1 cellular context compared by ENCODE assay signal in the genomic region with DNA sequence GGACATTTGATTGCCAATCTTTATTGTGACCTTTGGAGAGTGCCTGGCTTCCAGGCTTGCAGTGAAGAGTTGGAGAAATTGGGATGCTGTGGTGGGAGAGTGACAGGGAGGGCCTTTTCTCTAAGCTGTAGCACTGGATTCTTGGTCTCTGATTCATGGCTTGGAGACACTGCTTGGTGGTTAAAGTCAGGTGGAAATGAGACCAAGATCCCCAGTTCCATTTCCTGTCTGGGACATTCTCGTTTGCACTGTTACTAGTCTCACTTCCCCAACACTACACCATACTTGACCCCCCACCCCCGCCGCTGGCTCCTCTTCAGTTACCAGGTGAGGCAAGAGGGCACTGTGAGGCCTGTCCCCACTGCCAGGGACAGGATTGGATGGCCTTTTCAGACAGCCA.
TF ChIP-seq lines count a peak whose summit lies in the region.

No MANE protein-coding gene starts in this region.

TF ChIP-seq in GM12878, 131 proteins besides CTCF, POLR2A, EP300 and RAD21 (continues in another document):
- no peak for TF ChIP-seq ZNF274 (IDR thresholded peaks at IDR 0.05; ENCODE audit: insufficient read depth, insufficient read length)
- no peak for TF ChIP-seq NR2C2 (IDR thresholded peaks at IDR 0.05; ENCODE audit: borderline replicate concordance, control insufficient read depth, insufficient read length, low read depth)
- peak; percentile 54 to 80; a peak in 3 of 4 replicates for TF ChIP-seq IKZF2 (IDR thresholded peaks at IDR 0.05)
- no peak for TF ChIP-seq MYC (IDR thresholded peaks at IDR 0.05; ENCODE audit: insufficient read depth, insufficient read length, insufficient replicate concordance, low read length, severe bottlenecking)
- no peak for TF ChIP-seq SREBF2 (IDR thresholded peaks at IDR 0.05; ENCODE audit: low read length)
- TF ChIP-seq MTA3 (IDR thresholded peaks at IDR 0.05; ENCODE audit: borderline replicate concordance, low read length): no peak
- no peak for TF ChIP-seq SMARCA5 (IDR thresholded peaks at IDR 0.05)
- TF ChIP-seq GATAD2B (conservative IDR thresholded peaks at IDR 0.05; ENCODE audit: low read depth): no peak
- no peak for TF ChIP-seq MEF2A (IDR thresholded peaks at IDR 0.05; ENCODE audit: insufficient read depth, low read depth, low read length)
- TF ChIP-seq, protein P1, sequence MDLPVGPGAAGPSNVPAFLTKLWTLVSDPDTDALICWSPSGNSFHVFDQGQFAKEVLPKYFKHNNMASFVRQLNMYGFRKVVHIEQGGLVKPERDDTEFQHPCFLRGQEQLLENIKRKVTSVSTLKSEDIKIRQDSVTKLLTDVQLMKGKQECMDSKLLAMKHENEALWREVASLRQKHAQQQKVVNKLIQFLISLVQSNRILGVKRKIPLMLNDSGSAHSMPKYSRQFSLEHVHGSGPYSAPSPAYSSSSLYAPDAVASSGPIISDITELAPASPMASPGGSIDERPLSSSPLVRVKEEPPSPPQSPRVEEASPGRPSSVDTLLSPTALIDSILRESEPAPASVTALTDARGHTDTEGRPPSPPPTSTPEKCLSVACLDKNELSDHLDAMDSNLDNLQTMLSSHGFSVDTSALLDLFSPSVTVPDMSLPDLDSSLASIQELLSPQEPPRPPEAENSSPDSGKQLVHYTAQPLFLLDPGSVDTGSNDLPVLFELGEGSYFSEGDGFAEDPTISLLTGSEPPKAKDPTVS (IDR thresholded peaks at IDR 0.05; ENCODE audit: low read depth, low read length): no peak
- TF ChIP-seq, protein P2, sequence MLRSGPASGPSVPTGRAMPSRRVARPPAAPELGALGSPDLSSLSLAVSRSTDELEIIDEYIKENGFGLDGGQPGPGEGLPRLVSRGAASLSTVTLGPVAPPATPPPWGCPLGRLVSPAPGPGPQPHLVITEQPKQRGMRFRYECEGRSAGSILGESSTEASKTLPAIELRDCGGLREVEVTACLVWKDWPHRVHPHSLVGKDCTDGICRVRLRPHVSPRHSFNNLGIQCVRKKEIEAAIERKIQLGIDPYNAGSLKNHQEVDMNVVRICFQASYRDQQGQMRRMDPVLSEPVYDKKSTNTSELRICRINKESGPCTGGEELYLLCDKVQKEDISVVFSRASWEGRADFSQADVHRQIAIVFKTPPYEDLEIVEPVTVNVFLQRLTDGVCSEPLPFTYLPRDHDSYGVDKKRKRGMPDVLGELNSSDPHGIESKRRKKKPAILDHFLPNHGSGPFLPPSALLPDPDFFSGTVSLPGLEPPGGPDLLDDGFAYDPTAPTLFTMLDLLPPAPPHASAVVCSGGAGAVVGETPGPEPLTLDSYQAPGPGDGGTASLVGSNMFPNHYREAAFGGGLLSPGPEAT (IDR thresholded peaks at IDR 0.05; ENCODE audit: low read depth): peak; percentile 44; the same call in 1 of the 2 replicates
- no peak for TF ChIP-seq RCOR1 (conservative IDR thresholded peaks at IDR 0.05; ENCODE audit: low read depth, low read length)
- TF ChIP-seq ETV6 (conservative IDR thresholded peaks at IDR 0.05 in 1 of 2, IDR thresholded peaks at IDR 0.05 in 1 of 2; ENCODE audit: borderline replicate concordance in 1 of 2, low read depth in 1 of 2): peak in 1 of 2 experiments; percentile 98; a peak in 2 of 4 replicates
- TF ChIP-seq, protein P3, sequence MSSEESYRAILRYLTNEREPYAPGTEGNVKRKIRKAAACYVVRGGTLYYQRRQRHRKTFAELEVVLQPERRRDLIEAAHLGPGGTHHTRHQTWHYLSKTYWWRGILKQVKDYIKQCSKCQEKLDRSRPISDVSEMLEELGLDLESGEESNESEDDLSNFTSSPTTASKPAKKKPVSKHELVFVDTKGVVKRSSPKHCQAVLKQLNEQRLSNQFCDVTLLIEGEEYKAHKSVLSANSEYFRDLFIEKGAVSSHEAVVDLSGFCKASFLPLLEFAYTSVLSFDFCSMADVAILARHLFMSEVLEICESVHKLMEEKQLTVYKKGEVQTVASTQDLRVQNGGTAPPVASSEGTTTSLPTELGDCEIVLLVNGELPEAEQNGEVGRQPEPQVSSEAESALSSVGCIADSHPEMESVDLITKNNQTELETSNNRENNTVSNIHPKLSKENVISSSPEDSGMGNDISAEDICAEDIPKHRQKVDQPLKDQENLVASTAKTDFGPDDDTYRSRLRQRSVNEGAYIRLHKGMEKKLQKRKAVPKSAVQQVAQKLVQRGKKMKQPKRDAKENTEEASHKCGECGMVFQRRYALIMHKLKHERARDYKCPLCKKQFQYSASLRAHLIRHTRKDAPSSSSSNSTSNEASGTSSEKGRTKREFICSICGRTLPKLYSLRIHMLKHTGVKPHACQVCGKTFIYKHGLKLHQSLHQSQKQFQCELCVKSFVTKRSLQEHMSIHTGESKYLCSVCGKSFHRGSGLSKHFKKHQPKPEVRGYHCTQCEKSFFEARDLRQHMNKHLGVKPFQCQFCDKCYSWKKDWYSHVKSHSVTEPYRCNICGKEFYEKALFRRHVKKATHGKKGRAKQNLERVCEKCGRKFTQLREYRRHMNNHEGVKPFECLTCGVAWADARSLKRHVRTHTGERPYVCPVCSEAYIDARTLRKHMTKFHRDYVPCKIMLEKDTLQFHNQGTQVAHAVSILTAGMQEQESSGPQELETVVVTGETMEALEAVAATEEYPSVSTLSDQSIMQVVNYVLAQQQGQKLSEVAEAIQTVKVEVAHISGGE (CRISPR knock-in tag; IDR thresholded peaks at IDR 0.05): no peak
- TF ChIP-seq ZNF24 (IDR thresholded peaks at IDR 0.05): no peak
- no peak for TF ChIP-seq TBL1XR1 (IDR thresholded peaks at IDR 0.05; ENCODE audit: low read depth, low read length)
- no peak for TF ChIP-seq SMAD5 (IDR thresholded peaks at IDR 0.05; ENCODE audit: low read depth)
- TF ChIP-seq, protein P4, sequence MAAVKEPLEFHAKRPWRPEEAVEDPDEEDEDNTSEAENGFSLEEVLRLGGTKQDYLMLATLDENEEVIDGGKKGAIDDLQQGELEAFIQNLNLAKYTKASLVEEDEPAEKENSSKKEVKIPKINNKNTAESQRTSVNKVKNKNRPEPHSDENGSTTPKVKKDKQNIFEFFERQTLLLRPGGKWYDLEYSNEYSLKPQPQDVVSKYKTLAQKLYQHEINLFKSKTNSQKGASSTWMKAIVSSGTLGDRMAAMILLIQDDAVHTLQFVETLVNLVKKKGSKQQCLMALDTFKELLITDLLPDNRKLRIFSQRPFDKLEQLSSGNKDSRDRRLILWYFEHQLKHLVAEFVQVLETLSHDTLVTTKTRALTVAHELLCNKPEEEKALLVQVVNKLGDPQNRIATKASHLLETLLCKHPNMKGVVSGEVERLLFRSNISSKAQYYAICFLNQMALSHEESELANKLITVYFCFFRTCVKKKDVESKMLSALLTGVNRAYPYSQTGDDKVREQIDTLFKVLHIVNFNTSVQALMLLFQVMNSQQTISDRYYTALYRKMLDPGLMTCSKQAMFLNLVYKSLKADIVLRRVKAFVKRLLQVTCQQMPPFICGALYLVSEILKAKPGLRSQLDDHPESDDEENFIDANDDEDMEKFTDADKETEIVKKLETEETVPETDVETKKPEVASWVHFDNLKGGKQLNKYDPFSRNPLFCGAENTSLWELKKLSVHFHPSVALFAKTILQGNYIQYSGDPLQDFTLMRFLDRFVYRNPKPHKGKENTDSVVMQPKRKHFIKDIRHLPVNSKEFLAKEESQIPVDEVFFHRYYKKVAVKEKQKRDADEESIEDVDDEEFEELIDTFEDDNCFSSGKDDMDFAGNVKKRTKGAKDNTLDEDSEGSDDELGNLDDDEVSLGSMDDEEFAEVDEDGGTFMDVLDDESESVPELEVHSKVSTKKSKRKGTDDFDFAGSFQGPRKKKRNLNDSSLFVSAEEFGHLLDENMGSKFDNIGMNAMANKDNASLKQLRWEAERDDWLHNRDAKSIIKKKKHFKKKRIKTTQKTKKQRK (IDR thresholded peaks at IDR 0.05; ENCODE audit: low read depth, low read length): no peak
- TF ChIP-seq, protein P5, sequence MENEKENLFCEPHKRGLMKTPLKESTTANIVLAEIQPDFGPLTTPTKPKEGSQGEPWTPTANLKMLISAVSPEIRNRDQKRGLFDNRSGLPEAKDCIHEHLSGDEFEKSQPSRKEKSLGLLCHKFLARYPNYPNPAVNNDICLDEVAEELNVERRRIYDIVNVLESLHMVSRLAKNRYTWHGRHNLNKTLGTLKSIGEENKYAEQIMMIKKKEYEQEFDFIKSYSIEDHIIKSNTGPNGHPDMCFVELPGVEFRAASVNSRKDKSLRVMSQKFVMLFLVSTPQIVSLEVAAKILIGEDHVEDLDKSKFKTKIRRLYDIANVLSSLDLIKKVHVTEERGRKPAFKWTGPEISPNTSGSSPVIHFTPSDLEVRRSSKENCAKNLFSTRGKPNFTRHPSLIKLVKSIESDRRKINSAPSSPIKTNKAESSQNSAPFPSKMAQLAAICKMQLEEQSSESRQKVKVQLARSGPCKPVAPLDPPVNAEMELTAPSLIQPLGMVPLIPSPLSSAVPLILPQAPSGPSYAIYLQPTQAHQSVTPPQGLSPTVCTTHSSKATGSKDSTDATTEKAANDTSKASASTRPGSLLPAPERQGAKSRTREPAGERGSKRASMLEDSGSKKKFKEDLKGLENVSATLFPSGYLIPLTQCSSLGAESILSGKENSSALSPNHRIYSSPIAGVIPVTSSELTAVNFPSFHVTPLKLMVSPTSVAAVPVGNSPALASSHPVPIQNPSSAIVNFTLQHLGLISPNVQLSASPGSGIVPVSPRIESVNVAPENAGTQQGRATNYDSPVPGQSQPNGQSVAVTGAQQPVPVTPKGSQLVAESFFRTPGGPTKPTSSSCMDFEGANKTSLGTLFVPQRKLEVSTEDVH (IDR thresholded peaks at IDR 0.05; ENCODE audit: low read depth, partially characterized antibody): no peak
- no peak for TF ChIP-seq RB1 (IDR thresholded peaks at IDR 0.05; ENCODE audit: borderline replicate concordance)
- no peak for TF ChIP-seq POLR2AphosphoS2 (IDR thresholded peaks at IDR 0.05; ENCODE audit: low read depth, low read length)
- no peak for TF ChIP-seq FOXK2 (IDR thresholded peaks at IDR 0.05)
- no peak for TF ChIP-seq TCF3 (IDR thresholded peaks at IDR 0.05; ENCODE audit: borderline replicate concordance, insufficient read depth, low read depth, low read length)
- TF ChIP-seq, protein P6, sequence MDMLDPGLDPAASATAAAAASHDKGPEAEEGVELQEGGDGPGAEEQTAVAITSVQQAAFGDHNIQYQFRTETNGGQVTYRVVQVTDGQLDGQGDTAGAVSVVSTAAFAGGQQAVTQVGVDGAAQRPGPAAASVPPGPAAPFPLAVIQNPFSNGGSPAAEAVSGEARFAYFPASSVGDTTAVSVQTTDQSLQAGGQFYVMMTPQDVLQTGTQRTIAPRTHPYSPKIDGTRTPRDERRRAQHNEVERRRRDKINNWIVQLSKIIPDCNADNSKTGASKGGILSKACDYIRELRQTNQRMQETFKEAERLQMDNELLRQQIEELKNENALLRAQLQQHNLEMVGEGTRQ (IDR thresholded peaks at IDR 0.05; ENCODE audit: borderline replicate concordance, low read depth, low read length): no peak
- TF ChIP-seq, protein P7, sequence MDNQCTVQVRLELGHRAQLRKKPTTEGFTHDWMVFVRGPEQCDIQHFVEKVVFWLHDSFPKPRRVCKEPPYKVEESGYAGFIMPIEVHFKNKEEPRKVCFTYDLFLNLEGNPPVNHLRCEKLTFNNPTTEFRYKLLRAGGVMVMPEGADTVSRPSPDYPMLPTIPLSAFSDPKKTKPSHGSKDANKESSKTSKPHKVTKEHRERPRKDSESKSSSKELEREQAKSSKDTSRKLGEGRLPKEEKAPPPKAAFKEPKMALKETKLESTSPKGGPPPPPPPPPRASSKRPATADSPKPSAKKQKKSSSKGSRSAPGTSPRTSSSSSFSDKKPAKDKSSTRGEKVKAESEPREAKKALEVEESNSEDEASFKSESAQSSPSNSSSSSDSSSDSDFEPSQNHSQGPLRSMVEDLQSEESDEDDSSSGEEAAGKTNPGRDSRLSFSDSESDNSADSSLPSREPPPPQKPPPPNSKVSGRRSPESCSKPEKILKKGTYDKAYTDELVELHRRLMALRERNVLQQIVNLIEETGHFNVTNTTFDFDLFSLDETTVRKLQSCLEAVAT (IDR thresholded peaks at IDR 0.05): no peak; the same call in 1 of the 2 replicates
- TF ChIP-seq RAD51 (IDR thresholded peaks at IDR 0.05): no peak
- TF ChIP-seq ZNF622 (IDR thresholded peaks at IDR 0.05): no peak
- 0 out of 2 replicates have a peak, but pooled peaks have one; percentile 43 for TF ChIP-seq NFIC (IDR thresholded peaks at IDR 0.05; ENCODE audit: low read depth, low read length)
- TF ChIP-seq NBN (IDR thresholded peaks at IDR 0.05): peak; percentile 62; the same call in 1 of the 2 replicates
- TF ChIP-seq TARDBP (IDR thresholded peaks at IDR 0.05; ENCODE audit: borderline replicate concordance): no peak
- TF ChIP-seq, protein P8, sequence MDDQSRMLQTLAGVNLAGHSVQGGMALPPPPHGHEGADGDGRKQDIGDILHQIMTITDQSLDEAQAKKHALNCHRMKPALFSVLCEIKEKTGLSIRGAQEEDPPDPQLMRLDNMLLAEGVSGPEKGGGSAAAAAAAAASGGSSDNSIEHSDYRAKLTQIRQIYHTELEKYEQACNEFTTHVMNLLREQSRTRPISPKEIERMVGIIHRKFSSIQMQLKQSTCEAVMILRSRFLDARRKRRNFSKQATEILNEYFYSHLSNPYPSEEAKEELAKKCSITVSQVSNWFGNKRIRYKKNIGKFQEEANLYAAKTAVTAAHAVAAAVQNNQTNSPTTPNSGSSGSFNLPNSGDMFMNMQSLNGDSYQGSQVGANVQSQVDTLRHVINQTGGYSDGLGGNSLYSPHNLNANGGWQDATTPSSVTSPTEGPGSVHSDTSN (IDR thresholded peaks at IDR 0.05; ENCODE audit: insufficient replicate concordance, low read depth, low read length): no peak
- TF ChIP-seq, protein P9, sequence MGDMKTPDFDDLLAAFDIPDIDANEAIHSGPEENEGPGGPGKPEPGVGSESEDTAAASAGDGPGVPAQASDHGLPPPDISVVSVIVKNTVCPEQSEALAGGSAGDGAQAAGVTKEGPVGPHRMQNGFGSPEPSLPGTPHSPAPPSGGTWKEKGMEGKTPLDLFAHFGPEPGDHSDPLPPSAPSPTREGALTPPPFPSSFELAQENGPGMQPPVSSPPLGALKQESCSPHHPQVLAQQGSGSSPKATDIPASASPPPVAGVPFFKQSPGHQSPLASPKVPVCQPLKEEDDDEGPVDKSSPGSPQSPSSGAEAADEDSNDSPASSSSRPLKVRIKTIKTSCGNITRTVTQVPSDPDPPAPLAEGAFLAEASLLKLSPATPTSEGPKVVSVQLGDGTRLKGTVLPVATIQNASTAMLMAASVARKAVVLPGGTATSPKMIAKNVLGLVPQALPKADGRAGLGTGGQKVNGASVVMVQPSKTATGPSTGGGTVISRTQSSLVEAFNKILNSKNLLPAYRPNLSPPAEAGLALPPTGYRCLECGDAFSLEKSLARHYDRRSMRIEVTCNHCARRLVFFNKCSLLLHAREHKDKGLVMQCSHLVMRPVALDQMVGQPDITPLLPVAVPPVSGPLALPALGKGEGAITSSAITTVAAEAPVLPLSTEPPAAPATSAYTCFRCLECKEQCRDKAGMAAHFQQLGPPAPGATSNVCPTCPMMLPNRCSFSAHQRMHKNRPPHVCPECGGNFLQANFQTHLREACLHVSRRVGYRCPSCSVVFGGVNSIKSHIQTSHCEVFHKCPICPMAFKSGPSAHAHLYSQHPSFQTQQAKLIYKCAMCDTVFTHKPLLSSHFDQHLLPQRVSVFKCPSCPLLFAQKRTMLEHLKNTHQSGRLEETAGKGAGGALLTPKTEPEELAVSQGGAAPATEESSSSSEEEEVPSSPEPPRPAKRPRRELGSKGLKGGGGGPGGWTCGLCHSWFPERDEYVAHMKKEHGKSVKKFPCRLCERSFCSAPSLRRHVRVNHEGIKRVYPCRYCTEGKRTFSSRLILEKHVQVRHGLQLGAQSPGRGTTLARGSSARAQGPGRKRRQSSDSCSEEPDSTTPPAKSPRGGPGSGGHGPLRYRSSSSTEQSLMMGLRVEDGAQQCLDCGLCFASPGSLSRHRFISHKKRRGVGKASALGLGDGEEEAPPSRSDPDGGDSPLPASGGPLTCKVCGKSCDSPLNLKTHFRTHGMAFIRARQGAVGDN (IDR thresholded peaks at IDR 0.05): no peak
- TF ChIP-seq SIN3A (IDR thresholded peaks at IDR 0.05; ENCODE audit: low read depth, low read length): no peak
- TF ChIP-seq MXI1 (IDR thresholded peaks at IDR 0.05; ENCODE audit: low read depth, low read length): no peak
